22 cellular contexts compared by ENCODE assay signal in genomic region chr10:8979976-8980375, GRCh38.
"Had no signal": no experiment of that assay in that cellular context is flagged by ENCODE, and none has a peak within 500 bp of the region (broad histone marks: within the 10 kb centered on the region; RNA-seq: fewer than 3 reads in every experiment).

No MANE protein-coding gene starts in this region.

- DNase-seq: cerebellar nuclear complex; colonic mucosa; cortex of kidney; effector CD8-positive, alpha-beta T cell; effector memory CD8-positive, alpha-beta T cell; endodermal cell; esophagus squamous epithelium; foreskin fibroblast; foreskin melanocyte; gastrocnemius medialis; glutamatergic neuron; heart left ventricle; hypothalamus; immature natural killer cell; islet precursor cell; left cardiac atrium; left lung; left ventricle myocardium superior; lower lobe of right lung; mesenchymal stem cell; mucosa of descending colon had no signal

- H3K4me3 ChIP-seq: colonic mucosa, esophagus squamous epithelium, gastrocnemius medialis, heart left ventricle, hepatocyte, left lung, lower lobe of right lung, mucosa of descending colon had no signal

- ATAC-seq: effector memory CD8-positive, alpha-beta T cell; gastrocnemius medialis; heart left ventricle; left cardiac atrium; left lung; left ventricle myocardium superior; lower lobe of right lung; mucosa of descending colon had no signal

- H3K27me3 ChIP-seq: colonic mucosa, gastrocnemius medialis, heart left ventricle, hepatocyte, left lung had no signal

- H3K4me1 ChIP-seq: colonic mucosa, gastrocnemius medialis, heart left ventricle, left lung, lower lobe of right lung had no signal

- H3K9me3 ChIP-seq: colonic mucosa, esophagus squamous epithelium, gastrocnemius medialis, left lung, lower lobe of right lung, mucosa of descending colon had no signal

- H3K27ac ChIP-seq: colonic mucosa, esophagus squamous epithelium, gastrocnemius medialis, heart left ventricle, hepatocyte, left lung, lower lobe of right lung had no signal

- H3K36me3 ChIP-seq: colonic mucosa, esophagus squamous epithelium, gastrocnemius medialis, heart left ventricle, left lung, lower lobe of right lung had no signal
